ENCODE assay signal across 1 cellular context in the genomic region with DNA sequence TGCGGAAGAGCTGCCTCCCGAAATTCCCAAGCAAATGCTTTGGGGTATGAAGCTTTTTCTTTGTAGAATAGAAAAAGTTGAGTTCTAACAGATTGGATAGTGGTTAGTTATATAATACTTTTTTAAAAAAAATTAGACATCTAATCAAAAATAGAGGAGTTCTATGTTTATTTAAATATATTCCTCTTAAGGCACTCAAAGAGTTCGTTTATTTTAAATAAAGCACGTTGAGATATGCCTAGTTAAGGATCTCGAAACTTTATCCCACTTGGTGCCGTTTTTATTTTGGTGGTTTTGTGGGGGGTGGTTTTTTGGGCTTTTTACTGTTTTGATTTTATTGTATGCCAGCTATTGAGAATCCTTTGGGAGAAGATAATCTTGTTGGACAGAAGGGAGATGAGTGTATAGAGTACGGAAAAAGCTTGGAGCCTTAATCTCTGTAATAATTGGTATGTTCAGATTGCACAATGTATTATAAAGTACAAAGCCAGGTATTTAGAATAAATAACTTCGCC.
TF ChIP-seq lines count a peak whose summit lies in the region.

No MANE protein-coding gene starts in this region.

TF ChIP-seq in HepG2, 621 proteins besides CTCF, POLR2A, EP300 and RAD21:
- no peak for TF ChIP-seq RARA (CRISPR knock-in tag; IDR thresholded peaks at IDR 0.05)
